11 cellular contexts compared by ENCODE assay signal in genomic region chr15:101243420-101243819, GRCh38. TPM values are rescaled to one million over a fixed set of nuclear protein-coding genes. Genes with fewer than 3 reads are reported as not detected.
DNase-seq lines count a peak whose midpoint lies in the region; ATAC-seq and TF ChIP-seq lines count a peak whose summit lies in the region.
"Had no signal": no experiment of that assay in that cellular context is flagged by ENCODE, and none has a peak within 500 bp of the region (broad histone marks: within the 10 kb centered on the region; RNA-seq: fewer than 3 reads in every experiment).

No MANE protein-coding gene starts in this region.

- H3K4me1 ChIP-seq in gastroesophageal sphincter (peaks cover 6 to 100% (median 27%) of the 10 kb centered on the region in 3 donors), testis (peaks cover 70% of the 10 kb centered on the region)

- peak overlapping the region; percentile 67 for H3K4me3 Mint-ChIP-seq in activated naive CD4-positive, alpha-beta T cell treated with anti-CD3 and anti-CD28 coated beads, Interleukin-2, amount 10 ng/mL, durations not matched to agents 7 days and 5 days
- peak overlapping the region; percentile 63 for H3K4me3 Mint-ChIP-seq in T-helper 17 cell

- peaks cover 40% of the 10 kb centered on the region for H3K36me3 Mint-ChIP-seq in activated naive CD4-positive, alpha-beta T cell treated with anti-CD3 and anti-CD28 coated beads, Interleukin-2, amount 10 ng/mL, durations not matched to agents 7 days and 5 days
- no peaks in the 10 kb centered on the region for H3K36me3 Mint-ChIP-seq in T-helper 17 cell (ENCODE audit: low read depth)

- DNase-seq in activated naive CD4-positive, alpha-beta T cell treated with anti-CD3 and anti-CD28 coated beads, Interleukin-2, amount 10 ng/mL, durations not matched to agents 7 days and 5 days = no peak
- no peak for DNase-seq in activated naive CD4-positive, alpha-beta T cell treated with Interleukin-2 at 50 U/mL for 16 hours
- no peak for DNase-seq in T-helper 17 cell
- DNase-seq in testis = no peak
- no peak for DNase-seq in NCI-H1694 (lab: John Stamatoyannopoulos, UW)
- DNase-seq in sciatic nerve (ENCODE audit: low spot score) = no peak
- no peak for DNase-seq in MV-4-11 (lab: John Stamatoyannopoulos, UW)
- DNase-seq: NCI-H1092 treated with DMSO at 0.1 percent for 48 hours had no signal

- H3K4me3 ChIP-seq in gastroesophageal sphincter (no peak overlapping the region), testis (no peak overlapping the region)
- H3K4me3 ChIP-seq: coronary artery had no signal

- H3K27me3 ChIP-seq in gastroesophageal sphincter (no peaks in the 10 kb centered on the region), testis (no peaks in the 10 kb centered on the region)

- ATAC-seq in T-helper 17 cell (no peak), gastroesophageal sphincter (no peak), sciatic nerve (no peak)
- ATAC-seq: HCT116 had no signal

- intact Hi-C loops in testis (cut with DNase I; ENCODE audit: low total_unique reads) = no loop called here
- intact Hi-C loops in sciatic nerve (cut with DNase I) = no loop called here

- CTCF ChIA-PET in activated naive CD4-positive, alpha-beta T cell treated with anti-CD3 and anti-CD28 coated beads, Interleukin-2, amount 10 ng/mL, durations not matched to agents 7 days and 5 days (lab: Charles Lee) = interaction anchor here (1.1 to 2.7 kb wide), 11 partner anchors 9 to 121 kb away, joined by 3 to 11 read pairs (median 5); partner anchors contain the start of gene CHSY1

- no peaks in the 10 kb centered on the region for H3K27me3 Mint-ChIP-seq in activated naive CD4-positive, alpha-beta T cell treated with anti-CD3 and anti-CD28 coated beads, Interleukin-2, amount 10 ng/mL, durations not matched to agents 7 days and 5 days
- no peaks in the 10 kb centered on the region for H3K27me3 Mint-ChIP-seq in T-helper 17 cell

- H3K27ac Mint-ChIP-seq in activated naive CD4-positive, alpha-beta T cell treated with anti-CD3 and anti-CD28 coated beads, Interleukin-2, amount 10 ng/mL, durations not matched to agents 7 days and 5 days = peak overlapping the region; percentile 90
- peak overlapping the region; percentile 93 for H3K27ac Mint-ChIP-seq in T-helper 17 cell

- H3K9me3 Mint-ChIP-seq in activated naive CD4-positive, alpha-beta T cell treated with anti-CD3 and anti-CD28 coated beads, Interleukin-2, amount 10 ng/mL, durations not matched to agents 7 days and 5 days = no peaks in the 10 kb centered on the region

- TF ChIP-seq CTCF in gastroesophageal sphincter (IDR thresholded peaks at IDR 0.05) (no peak), testis (IDR thresholded peaks at IDR 0.05) (no peak)

- TF ChIP-seq EP300 in gastroesophageal sphincter (IDR thresholded peaks at IDR 0.05) = no peak

- TF ChIP-seq POLR2A in gastroesophageal sphincter (IDR thresholded peaks at IDR 0.05) = no peak
- TF ChIP-seq POLR2A in testis (IDR thresholded peaks at IDR 0.05) = no peak

- H3K4me1 Mint-ChIP-seq in activated naive CD4-positive, alpha-beta T cell treated with anti-CD3 and anti-CD28 coated beads, Interleukin-2, amount 10 ng/mL, durations not matched to agents 7 days and 5 days = peaks cover 97% of the 10 kb centered on the region
- peaks cover 59% of the 10 kb centered on the region for H3K4me1 Mint-ChIP-seq in T-helper 17 cell

- WGBS in gastroesophageal sphincter (ENCODE audit: low coverage in 1 of 2), 2 donors = 71 to 100% methylated on average over 1 to 3 of the region's 9 CpGs
- WGBS in testis, 2 donors = 62 to 73% methylated on average over 7 to 9 of the region's 9 CpGs

- no peaks in the 10 kb centered on the region for H3K9me3 ChIP-seq in T-helper 17 cell (ENCODE audit: control insufficient read depth, low read length, poor library complexity, severe bottlenecking)
- no peaks in the 10 kb centered on the region for H3K9me3 ChIP-seq in gastroesophageal sphincter
- H3K9me3 ChIP-seq in testis = no peaks in the 10 kb centered on the region

- H3K36me3 ChIP-seq in gastroesophageal sphincter (peaks cover 0 to 5% of the 10 kb centered on the region in 2 donors), testis (ENCODE audit: low read depth, missing control alignments) (no peaks in the 10 kb centered on the region)

- H3K27ac ChIP-seq in gastroesophageal sphincter (peak overlapping the region in 3 of 4 donors; percentile 3 to 55 (median 25)), testis (peak overlapping the region; percentile 3 to 56)

RNA-seq across cellular contexts. Expression of gene CHSY1, which starts 8.4 kb away (rescaled TPM):
- 10 to 100 TPM; 10.5 to 12.9 TPM for total RNA-seq in T-helper 17 cell
- 10 to 100 TPM; 13.8 to 30.6 (median 19.9) TPM for total RNA-seq in gastroesophageal sphincter
- total RNA-seq in testis = 10 to 100 TPM; 31.1 to 36.1 TPM
- polyA plus RNA-seq in testis (ENCODE audit: insufficient read depth, low read depth, low replicate concordance) = 20.0 TPM
- 53.2 TPM for total RNA-seq in sciatic nerve

RNA-seq across cellular contexts. Expression of gene SELENOS, which starts 33.9 kb away (rescaled TPM):
- total RNA-seq in T-helper 17 cell = 10 to 100 TPM; 28.0 to 36.3 TPM
- total RNA-seq in gastroesophageal sphincter = 10 to 100 TPM; 56.1 to 75.5 (median 64.5) TPM
- total RNA-seq in testis = 100 to 1,000 TPM; 128 to 134 TPM
- 178 TPM for polyA plus RNA-seq in testis (ENCODE audit: insufficient read depth, low read depth, low replicate concordance)
- total RNA-seq in sciatic nerve = 74.4 TPM

RNA-seq across cellular contexts. Expression of gene SNRPA1, which starts 51.6 kb away (rescaled TPM):
- 100 to 1,000 TPM; 166 to 206 TPM for total RNA-seq in T-helper 17 cell
- total RNA-seq in gastroesophageal sphincter = 10 to 100 TPM; 22.5 to 39.5 (median 27.7) TPM
- 10 to 100 TPM; 91.0 to 91.1 TPM for total RNA-seq in testis
- 121 TPM for polyA plus RNA-seq in testis (ENCODE audit: insufficient read depth, low read depth, low replicate concordance)
- 43.8 TPM for total RNA-seq in sciatic nerve
